28 cellular contexts compared by ENCODE assay signal in the genomic region with DNA sequence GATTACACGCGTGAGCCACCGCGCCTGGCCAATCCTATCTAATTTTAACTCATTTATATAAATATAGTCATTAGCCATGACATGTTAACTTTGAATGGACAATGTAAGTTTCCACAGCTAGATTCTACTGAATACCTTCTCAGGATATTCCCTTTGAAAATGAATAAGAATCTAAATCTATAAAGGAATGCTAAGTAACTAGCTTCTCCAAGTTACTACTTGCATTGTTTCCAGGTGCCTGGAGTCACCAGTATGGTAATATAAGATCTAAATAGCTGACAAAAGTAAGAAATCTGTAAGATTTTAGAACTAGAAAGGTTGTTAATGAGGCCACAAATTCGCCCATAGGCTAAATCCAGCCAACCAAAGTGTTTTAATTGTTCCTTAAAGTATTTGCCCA.
"Had no signal": no experiment of that assay in that cellular context is flagged by ENCODE, and none has a peak within 500 bp of the region (broad histone marks: within the 10 kb centered on the region; RNA-seq: fewer than 3 reads in every experiment).

No MANE protein-coding gene starts in this region.

- H3K9me3 ChIP-seq: ovary, psoas muscle, right lobe of liver, sigmoid colon, stomach, thoracic aorta, thyroid gland, tibial nerve, upper lobe of left lung, vagina had no signal

- H2AFZ ChIP-seq: neural progenitor cell, parathyroid adenoma had no signal

- H3K4me1 Mint-ChIP-seq: natural killer cell; stimulated activated naive B cell treated with anti-CD40 and anti-IgM and Interleukin-4, amounts not matched to agents 10 μg/mL and 1 μg/mL and 100 μg/mL, for 72 hours had no signal

- H3K9me3 Mint-ChIP-seq: natural killer cell; nephron; neural progenitor cell; stimulated activated effector memory CD8-positive, alpha-beta T cell treated with anti-CD3 and anti-CD28 coated beads, Interleukin-12 subunit alpha, Interleukin-12 subunit beta, amount 100 ng/mL, for 72 hours; stimulated activated naive B cell treated with anti-CD40 and anti-IgM and Interleukin-4, amounts not matched to agents 10 μg/mL and 1 μg/mL and 100 μg/mL, for 72 hours; stimulated activated naive CD8-positive, alpha-beta T cell treated with anti-CD3 and anti-CD28 coated beads, Interleukin-15, Interleukin-2, amounts not matched to agents 100 ng/mL and 50 ng/mL, for 24 hours had no signal

- ATAC-seq: natural killer cell; psoas muscle; right cardiac atrium; right lobe of liver; stimulated activated effector memory CD8-positive, alpha-beta T cell treated with anti-CD3 and anti-CD28 coated beads, Interleukin-12 subunit alpha, Interleukin-12 subunit beta, amount 100 ng/mL, for 72 hours; stimulated activated naive B cell treated with anti-CD40 and anti-IgM and Interleukin-4, amounts not matched to agents 10 μg/mL and 1 μg/mL and 100 μg/mL, for 72 hours had no signal

- H3K27ac Mint-ChIP-seq: natural killer cell; nephron; neural progenitor cell; progenitor cell of endocrine pancreas; stimulated activated effector memory CD8-positive, alpha-beta T cell treated with anti-CD3 and anti-CD28 coated beads, Interleukin-12 subunit alpha, Interleukin-12 subunit beta, amount 100 ng/mL, for 72 hours; stimulated activated naive B cell treated with anti-CD40 and anti-IgM and Interleukin-4, amounts not matched to agents 10 μg/mL and 1 μg/mL and 100 μg/mL, for 72 hours; stimulated activated naive CD8-positive, alpha-beta T cell treated with anti-CD3 and anti-CD28 coated beads, Interleukin-15, Interleukin-2, amounts not matched to agents 100 ng/mL and 50 ng/mL, for 24 hours had no signal

- H3K4me3 Mint-ChIP-seq: natural killer cell; nephron; neural progenitor cell; stimulated activated effector memory CD8-positive, alpha-beta T cell treated with anti-CD3 and anti-CD28 coated beads, Interleukin-12 subunit alpha, Interleukin-12 subunit beta, amount 100 ng/mL, for 72 hours; stimulated activated naive B cell treated with anti-CD40 and anti-IgM and Interleukin-4, amounts not matched to agents 10 μg/mL and 1 μg/mL and 100 μg/mL, for 72 hours; stimulated activated naive CD8-positive, alpha-beta T cell treated with anti-CD3 and anti-CD28 coated beads, Interleukin-15, Interleukin-2, amounts not matched to agents 100 ng/mL and 50 ng/mL, for 24 hours had no signal

- H3K79me2 ChIP-seq: parathyroid adenoma had no signal

- H3K4me3 ChIP-seq: neural progenitor cell, ovary, psoas muscle, right lobe of liver, sigmoid colon, stomach, thoracic aorta, thyroid gland, tibial nerve, upper lobe of left lung, vagina had no signal

- H3K27ac ChIP-seq: neural progenitor cell, ovary, parathyroid adenoma, psoas muscle, right lobe of liver, sigmoid colon, stomach, thoracic aorta, thyroid gland, tibial nerve, upper lobe of left lung, vagina had no signal

- H3K27me3 ChIP-seq: neural progenitor cell, ovary, right lobe of liver, sigmoid colon, stomach, thyroid gland, tibial nerve, upper lobe of left lung, vagina had no signal

- H3K4me1 ChIP-seq: neural progenitor cell, psoas muscle, right lobe of liver, thyroid gland, vagina had no signal

- H3K27me3 Mint-ChIP-seq: progenitor cell of endocrine pancreas had no signal

- H3K36me3 Mint-ChIP-seq: natural killer cell; neural progenitor cell; stimulated activated effector memory CD8-positive, alpha-beta T cell treated with anti-CD3 and anti-CD28 coated beads, Interleukin-12 subunit alpha, Interleukin-12 subunit beta, amount 100 ng/mL, for 72 hours; stimulated activated naive B cell treated with anti-CD40 and anti-IgM and Interleukin-4, amounts not matched to agents 10 μg/mL and 1 μg/mL and 100 μg/mL, for 72 hours had no signal

- H3K36me3 ChIP-seq: neural progenitor cell, ovary, right lobe of liver, sigmoid colon, stomach, thoracic aorta, thyroid gland, tibial nerve, upper lobe of left lung, vagina had no signal

- DNase-seq: natural killer cell; occipital lobe; ovary; posterior cingulate gyrus; psoas muscle; right cardiac atrium; right lobe of liver; sigmoid colon; small intestine; stimulated activated CD4-positive, alpha-beta T cell treated with anti-CD3 and anti-CD28 coated beads, Interleukin-15, amount 100 ng/mL, for 24 hours; stimulated activated CD4-positive, alpha-beta T cell treated with anti-CD3 and anti-CD28 coated beads, Interleukin-2, amount 100 ng/mL, for 24 hours; stimulated activated CD4-positive, alpha-beta T cell treated with anti-CD3 and anti-CD28 coated beads, Interleukin-2, amount 100 ng/mL, for 48 hours; stimulated activated CD4-positive, alpha-beta T cell treated with anti-CD3 and anti-CD28 coated beads, Interleukin-4, amount 100 ng/mL, for 24 hours; stimulated activated naive B cell treated with anti-CD40 and anti-IgM and Interleukin-4, amounts not matched to agents 10 μg/mL and 1 μg/mL and 100 μg/mL, for 72 hours; stimulated activated naive CD4-positive, alpha-beta T cell treated with Interleukin-2 at 50 U/mL for 16 hours; stomach; thyroid gland; trophoblast cell; upper lobe of left lung had no signal

- H3K4me2 ChIP-seq: neural progenitor cell had no signal
